1 cellular context compared by ENCODE assay signal in genomic region chr5:1836891-1837880, GRCh38.
TF ChIP-seq lines count a peak whose summit lies in the region.

No MANE protein-coding gene starts in this region.

TF ChIP-seq in IMR-90, 13 proteins besides CTCF, POLR2A, EP300 and RAD21:
- TF ChIP-seq MAZ (IDR thresholded peaks at IDR 0.05; ENCODE audit: borderline replicate concordance, low read depth, low read length), result no peak
- no peak for TF ChIP-seq MXI1 (IDR thresholded peaks at IDR 0.05; ENCODE audit: borderline replicate concordance, low read depth, low read length)
- no peak for TF ChIP-seq ELK1 (IDR thresholded peaks at IDR 0.05; ENCODE audit: borderline replicate concordance, low read depth, low read length)
- no peak for TF ChIP-seq RFX5 (IDR thresholded peaks at IDR 0.05; ENCODE audit: low read depth, low read length)
- TF ChIP-seq MAFK (IDR thresholded peaks at IDR 0.05; ENCODE audit: low read depth, low read length), result no peak
- TF ChIP-seq USF2 (IDR thresholded peaks at IDR 0.05; ENCODE audit: low read depth, low read length), result no peak
- no peak for TF ChIP-seq BHLHE40 (IDR thresholded peaks at IDR 0.05; ENCODE audit: low read depth, low read length)
- TF ChIP-seq CHD1 (IDR thresholded peaks at IDR 0.05; ENCODE audit: low read depth, low read length), result no peak
- TF ChIP-seq FOS (IDR thresholded peaks at IDR 0.05; ENCODE audit: low read depth, low read length), result no peak
- TF ChIP-seq RCOR1 (IDR thresholded peaks at IDR 0.05; ENCODE audit: insufficient replicate concordance, low read length), result no peak
